ENCODE assay signal across 9 cellular contexts in genomic region chr18:24488824-24489493, GRCh38. TPM values are rescaled to one million over a fixed set of nuclear protein-coding genes. Genes with fewer than 3 reads are reported as not detected.
A peak's percentile ranks its signal among the peaks of the same experiment; 100 is the strongest.
DNase-seq lines count a peak whose midpoint lies in the region; ATAC-seq, FAIRE-seq and TF ChIP-seq lines count a peak whose summit lies in the region.
"Had no signal": no experiment of that assay in that cellular context is flagged by ENCODE, and none has a peak within 500 bp of the region (broad histone marks: within the 10 kb centered on the region; RNA-seq: fewer than 3 reads in every experiment).

No MANE protein-coding gene starts in this region.

- 33 to 39% methylated on average over 7 of the region's 7 CpGs for WGBS in body of pancreas, 2 donors
- WGBS in upper lobe of left lung, 2 donors: 43 to 44% methylated on average over 7 of the region's 7 CpGs

- no peak for TF ChIP-seq EP300 in upper lobe of left lung (IDR thresholded peaks at IDR 0.05)

- no peak overlapping the region for H3K4me3 ChIP-seq in body of pancreas
- no peak overlapping the region for H3K4me3 ChIP-seq in keratinocyte (ENCODE audit: control insufficient read depth in 2 of 3, extremely low read depth in 1 of 3, insufficient read depth in 2 of 3, low read depth in 1 of 3, low read length in 3 of 3)
- no peak overlapping the region for H3K4me3 ChIP-seq in upper lobe of left lung

- peak; percentile 42 for ATAC-seq in body of pancreas
- peak in 1 of 2 donors; percentile 84 for ATAC-seq in upper lobe of left lung (ENCODE audit: low FRiP score in 2 of 2)
- ATAC-seq in HG02642 (IDR thresholded peaks at IDR 0.05; ENCODE audit: poor library complexity, unreplicated experiment): no peak
- no peak for ATAC-seq in HG03378 (IDR thresholded peaks at IDR 0.05; ENCODE audit: unreplicated experiment)

- intact Hi-C loops in body of pancreas (cut with DNase I): no loop called here

- dilution Hi-C loops in keratinocyte (cut with MboI; ENCODE audit: extremely low pct_ligation_motif_present, low sequenced_read_pairs): no loop called here

- no peak for FAIRE-seq in keratinocyte (lab: Jason Lieb, UNC)

- H3K27ac ChIP-seq in body of pancreas (no peak overlapping the region), keratinocyte (ENCODE audit: control insufficient read depth, insufficient read depth, low read length) (no peak overlapping the region), upper lobe of left lung (no peak overlapping the region)

- no peaks in the 10 kb centered on the region for H3K4me1 ChIP-seq in body of pancreas
- H3K4me1 ChIP-seq in keratinocyte (ENCODE audit: control insufficient read depth, extremely low read depth, insufficient read depth, low read length): no peaks in the 10 kb centered on the region
- no peaks in the 10 kb centered on the region for H3K4me1 ChIP-seq in upper lobe of left lung

- H3K9me3 ChIP-seq in body of pancreas (no peaks in the 10 kb centered on the region), keratinocyte (ENCODE audit: control insufficient read depth, low read depth, low read length) (no peaks in the 10 kb centered on the region), upper lobe of left lung (no peaks in the 10 kb centered on the region)

- no peaks in the 10 kb centered on the region for H3K79me2 ChIP-seq in keratinocyte (ENCODE audit: control insufficient read depth, insufficient read depth, low read length)

- H4K20me1 ChIP-seq in keratinocyte (ENCODE audit: control insufficient read depth, extremely low read depth, insufficient read depth, low read length): no peaks in the 10 kb centered on the region

- no peak overlapping the region for H2AFZ ChIP-seq in keratinocyte (ENCODE audit: control insufficient read depth, low read length)

- TF ChIP-seq POLR2A in body of pancreas (IDR thresholded peaks at IDR 0.05): no peak
- no peak for TF ChIP-seq POLR2A in upper lobe of left lung (IDR thresholded peaks at IDR 0.05)

- H3K27me3 ChIP-seq in body of pancreas: no peaks in the 10 kb centered on the region
- no peaks in the 10 kb centered on the region for H3K27me3 ChIP-seq in keratinocyte (ENCODE audit: control insufficient read depth, extremely low read depth, insufficient read depth, low read length)
- no peaks in the 10 kb centered on the region for H3K27me3 ChIP-seq in upper lobe of left lung

- no peaks in the 10 kb centered on the region for H3K9me1 ChIP-seq in keratinocyte (ENCODE audit: control insufficient read depth, extremely low read depth, insufficient read depth, low read length)

- H3K9ac ChIP-seq in keratinocyte (ENCODE audit: control insufficient read depth, extremely low read depth, insufficient read depth, low read length): no peak overlapping the region

- TF ChIP-seq CTCF in GM12874 (IDR thresholded peaks at IDR 0.05; ENCODE audit: insufficient read depth, low read depth, low read length): peak; percentile 53; the same call in 1 of the 2 replicates
- peak; percentile 55 to 94 (median 67) for TF ChIP-seq CTCF in body of pancreas (IDR thresholded peaks at IDR 0.05)
- peak in 2 of 3 experiments; percentile 58 to 59 for TF ChIP-seq CTCF in keratinocyte (optimal IDR thresholded peaks at IDR 0.05 in 1 of 3, IDR thresholded peaks at IDR 0.05 in 1 of 3, conservative IDR thresholded peaks at IDR 0.05 in 1 of 3; ENCODE audit: extremely low read depth in 1 of 3, insufficient read depth in 2 of 3, low read length in 3 of 3)
- TF ChIP-seq CTCF in upper lobe of left lung (IDR thresholded peaks at IDR 0.05): peak; percentile 49 to 80 (median 71)

- DNase-seq in AG08395 (ENCODE audit: low spot score) (peak; percentile 58), NCI-H460 (ENCODE audit: extremely low read depth, low read depth) (peak; percentile 21), body of pancreas (no peak), keratinocyte (ENCODE audit: low read depth, low spot score) (no peak), upper lobe of left lung (no peak)

- no peak overlapping the region for H3K4me2 ChIP-seq in keratinocyte (ENCODE audit: control insufficient read depth, extremely low read depth, insufficient read depth, low read depth, low read length)

- H3K36me3 ChIP-seq in body of pancreas (replicated peaks in 1 of 2; ENCODE audit: insufficient read depth in 1 of 2, low read depth in 2 of 2): no peaks in the 10 kb centered on the region
- no peaks in the 10 kb centered on the region for H3K36me3 ChIP-seq in keratinocyte (ENCODE audit: control insufficient read depth in 2 of 2, extremely low read depth in 1 of 2, insufficient read depth in 2 of 2, low read length in 2 of 2)
- no peaks in the 10 kb centered on the region for H3K36me3 ChIP-seq in upper lobe of left lung

RNA-seq across cellular contexts. Expression of gene HRH4, which starts 28.5 kb away (rescaled TPM):
- 0.12 and 0.29 TPM in 2 replicates for total RNA-seq in NCI-H460 (2014; rRNA removed; shearing (Covaris generic))
- polyA plus RNA-seq in NCI-H460 (2014; cell fraction: nucleus; rRNA removed): 0.56 TPM in 1 of 2 replicates, not detected in the other
- total RNA-seq in body of pancreas: not detected
- polyA plus RNA-seq in keratinocyte: 0.01 to 0.15 TPM (median 0.03 TPM) in 3 replicates
- not detected for polyA plus RNA-seq in keratinocyte (2011; ENCODE audit: low read depth)
- 0.02 and 0.03 TPM in 2 replicates for polyA plus RNA-seq in keratinocyte (2011; cell fraction: cytosol; rRNA removed)
- polyA plus RNA-seq in keratinocyte (2011; cell fraction: nucleus; rRNA removed): 0.15 and 0.19 TPM in 2 replicates
- polyA plus RNA-seq in keratinocyte (2012; ENCODE audit: low replicate concordance): 0.13 TPM in 1 of 2 replicates, not detected in the other
- 0.13 TPM in 1 of 3 replicates, not detected in the others for polyA minus RNA-seq in keratinocyte
- not detected for polyA minus RNA-seq in keratinocyte (2011; cell fraction: cytosol; rRNA and poly(A)+ RNA removed)
- 0.11 and 0.23 TPM in 2 replicates for polyA minus RNA-seq in keratinocyte (2011; cell fraction: nucleus; rRNA and poly(A)+ RNA removed)
- total RNA-seq in upper lobe of left lung: 1 to 10 TPM in 1 of 6 donors, under 1 TPM in 3, not detected in 2; 0.10 to 1.1 (median 0.45) TPM
- total RNA-seq: temporal lobe had no signal

Comparison
In these comparisons a context has a peak if more than half of its experiments do, and no peak if none do; other contexts are left out.
1. DNase-seq: peak in AG08395 (single experiment) and NCI-H460 (single experiment); none in body of pancreas (0 of 4), keratinocyte (single experiment) and upper lobe of left lung (0 of 2).
2. Peak in every context shown above with its lines, with median percentiles within 50 percentile points of each other: CTCF ChIP-seq.